In the genomic region with DNA sequence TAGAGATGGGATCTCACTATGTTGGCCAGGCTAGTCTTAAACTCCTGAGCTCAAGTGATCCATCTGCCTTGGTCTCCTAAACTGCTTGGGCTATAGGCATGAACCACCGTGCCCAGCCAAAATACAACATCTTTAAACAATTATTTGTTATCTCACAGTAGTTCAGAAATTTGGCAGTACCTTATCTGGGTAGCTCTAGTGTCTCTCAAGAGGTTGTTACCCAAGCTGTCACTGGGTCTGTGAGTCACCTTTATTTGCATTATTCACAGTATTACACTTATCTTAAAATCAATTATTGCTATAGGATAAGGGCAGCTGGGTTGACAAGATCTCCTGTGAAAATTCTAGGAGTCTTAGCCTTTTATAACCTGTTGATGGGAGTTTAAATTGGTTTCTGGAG, we compare ENCODE assay signal across 33 cellular contexts.
DNase-seq lines count a peak whose midpoint lies in the region; TF ChIP-seq lines count a peak whose summit lies in the region.
"Had no signal": no experiment of that assay in that cellular context is flagged by ENCODE, and none has a peak within 500 bp of the region (broad histone marks: within the 10 kb centered on the region; RNA-seq: fewer than 3 reads in every experiment).

No MANE protein-coding gene starts in this region.

- no peak overlapping the region for H4K5ac ChIP-seq in mesendoderm (ENCODE audit: low read length)

- no peaks in the 10 kb centered on the region for H3K4me1 ChIP-seq in mesendoderm (ENCODE audit: control insufficient read depth, low read depth, low read length)
- H3K4me1 ChIP-seq in trophoblast cell (ENCODE audit: control insufficient read depth in 1 of 2, insufficient read depth in 2 of 2, low read length in 2 of 2), result no peaks in the 10 kb centered on the region
- H3K4me1 ChIP-seq: A549, BE2C, BLaER1, Caco-2 had no signal

- H3K18ac ChIP-seq in mesendoderm (ENCODE audit: low read length) (no peak overlapping the region), trophoblast cell (ENCODE audit: low read length) (no peak overlapping the region)

- H3K23ac ChIP-seq in mesendoderm (ENCODE audit: low read length) (no peak overlapping the region), trophoblast cell (ENCODE audit: low read length) (no peak overlapping the region)

- H2BK12ac ChIP-seq in trophoblast cell (ENCODE audit: low read length), result no peak overlapping the region

- no peak overlapping the region for H2BK5ac ChIP-seq in mesendoderm (ENCODE audit: low read length)
- no peak overlapping the region for H2BK5ac ChIP-seq in trophoblast cell (ENCODE audit: low read depth, low read length, poor library complexity)

- H3K9me3 ChIP-seq in trophoblast cell (ENCODE audit: insufficient read depth, low read depth, low read length), result no peaks in the 10 kb centered on the region
- H3K9me3 ChIP-seq: A549, BE2C, Caco-2 had no signal

- H2BK15ac ChIP-seq in mesendoderm (replicated peaks; ENCODE audit: low read depth), result no peak overlapping the region

- no peak overlapping the region for H4K12ac ChIP-seq in trophoblast cell (ENCODE audit: low read depth, low read length)

- WGBS in mesendoderm (ENCODE audit: extremely low coverage, insufficient coverage, low lambda C conversion rate), result no CpG with 5 or more reads among the region's 1 CpG
- WGBS in trophoblast cell (ENCODE audit: extremely low coverage, insufficient coverage, insufficient read length), result no CpG with 5 or more reads among the region's 1 CpG

- no peak overlapping the region for H3K4ac ChIP-seq in mesendoderm (ENCODE audit: low read depth, low read length)
- H3K4ac ChIP-seq in trophoblast cell (ENCODE audit: low read depth, low read length), result no peak overlapping the region

- no peak overlapping the region for H4K91ac ChIP-seq in trophoblast cell (ENCODE audit: low read depth, low read length)

- H3K9ac ChIP-seq in mesendoderm (ENCODE audit: low read length), result no peak overlapping the region
- H3K9ac ChIP-seq in trophoblast cell (ENCODE audit: low read length), result no peak overlapping the region
- H3K9ac ChIP-seq: BLaER1; BLaER1 treated with 17β-estradiol and CSF1 and Interleukin-3, amounts not matched to agents 10 nM and 100 nM had no signal

- H2AFZ ChIP-seq in trophoblast cell (ENCODE audit: insufficient read depth, low read length, poor library complexity), result no peak overlapping the region

- no peak overlapping the region for H2BK120ac ChIP-seq in mesendoderm (ENCODE audit: low read depth, low read length)
- H2BK120ac ChIP-seq in trophoblast cell (ENCODE audit: insufficient read depth, low read length, poor library complexity), result no peak overlapping the region

- H3K79me1 ChIP-seq in mesendoderm (ENCODE audit: low read length) (no peaks in the 10 kb centered on the region), trophoblast cell (ENCODE audit: low read length) (no peaks in the 10 kb centered on the region)

- H3K79me2 ChIP-seq in mesendoderm (ENCODE audit: control insufficient read depth, insufficient read depth, low read length) (no peaks in the 10 kb centered on the region), trophoblast cell (ENCODE audit: control insufficient read depth, insufficient read depth, low read length, poor library complexity) (no peaks in the 10 kb centered on the region)

- H3K56ac ChIP-seq in mesendoderm (ENCODE audit: low read length), result no peak overlapping the region

- H2AK5ac ChIP-seq in mesendoderm (ENCODE audit: low read length), result no peak overlapping the region
- no peak overlapping the region for H2AK5ac ChIP-seq in trophoblast cell (ENCODE audit: low read length)

- H3K4me2 ChIP-seq in mesendoderm (ENCODE audit: low read length) (no peak overlapping the region), trophoblast cell (ENCODE audit: low read length) (no peak overlapping the region)
- H3K4me2 ChIP-seq: A549; BLaER1; BLaER1 treated with 17β-estradiol and CSF1 and Interleukin-3, amounts not matched to agents 10 nM and 100 nM had no signal

- DNase-seq in Daoy (ENCODE audit: low read depth) (peak; percentile 50), fibroblast of the aortic adventitia (ENCODE audit: low read depth) (peak; percentile 57), mesendoderm (peak; percentile 54), trophoblast cell (peak; percentile 53 to 81), medulla oblongata (ENCODE audit: extremely low spot score) (no peak), NOMO-1 (lab: John Stamatoyannopoulos, UW; ENCODE audit: unreplicated experiment in 2 of 2) (no peak), GM19238 (ENCODE audit: insufficient read length, low spot score) (no peak)
- DNase-seq in activated CD4-positive, alpha-beta T cell treated with anti-CD3 and anti-CD28 coated beads, Interleukin-2, amount 50 U/mL, for 4 hours, result no peak
- DNase-seq: 8988T; ACHN; AML-193; BE2C; C1 segment of cervical spinal cord; Caco-2; Calu3; CD4-positive, alpha-beta memory T cell; CD4-positive, alpha-beta T cell; CD4-positive, CD25-positive, alpha-beta regulatory T cell; CD8-positive, alpha-beta memory T cell; CD8-positive, alpha-beta T cell; COR-L47; DMS 273 treated with DMSO at 0.1 percent for 48 hours; DMS153; DMS53; DMS79; DMS79 treated with DMSO at 0.1 percent for 48 hours; DND-41; EL had no signal

- H4K8ac ChIP-seq in mesendoderm (ENCODE audit: low read depth, low read length) (no peak overlapping the region), trophoblast cell (ENCODE audit: low read depth, low read length) (no peak overlapping the region)

- no peak for TF ChIP-seq CTCF in fibroblast of the aortic adventitia (IDR thresholded peaks at IDR 0.05; ENCODE audit: insufficient read depth, low read length)

- H3K36me3 ChIP-seq in mesendoderm (ENCODE audit: control insufficient read depth, insufficient read depth, low read length) (no peaks in the 10 kb centered on the region), trophoblast cell (ENCODE audit: control insufficient read depth in 1 of 2, insufficient read depth in 2 of 2, low read length in 2 of 2) (no peaks in the 10 kb centered on the region)
- H3K36me3 ChIP-seq: BE2C; BLaER1; BLaER1 treated with 17β-estradiol and CSF1 and Interleukin-3, amounts not matched to agents 10 nM and 100 nM had no signal

- H3K27me3 ChIP-seq in mesendoderm (ENCODE audit: insufficient read depth, low read length, poor library complexity) (no peaks in the 10 kb centered on the region), trophoblast cell (ENCODE audit: insufficient read depth, low read length) (no peaks in the 10 kb centered on the region)
- H3K27me3 ChIP-seq: BE2C; BLaER1; BLaER1 treated with 17β-estradiol and CSF1 and Interleukin-3, amounts not matched to agents 10 nM and 100 nM had no signal

- H3K4me3 ChIP-seq in fibroblast of the aortic adventitia (ENCODE audit: low read depth, low read length) (no peak overlapping the region), mesendoderm (ENCODE audit: low read length) (no peak overlapping the region), trophoblast cell (ENCODE audit: low read depth, low read length) (no peak overlapping the region)
- H3K4me3 ChIP-seq: A549; BLaER1; BLaER1 treated with 17β-estradiol and CSF1 and Interleukin-3, amounts not matched to agents 10 nM and 100 nM had no signal

- no peak overlapping the region for H3K27ac ChIP-seq in mesendoderm (ENCODE audit: low read depth, low read length)
- H3K27ac ChIP-seq in trophoblast cell (ENCODE audit: low read depth, low read length), result no peak overlapping the region
- H3K27ac ChIP-seq: 22Rv1; A549; BLaER1; BLaER1 treated with 17β-estradiol and CSF1 and Interleukin-3, amounts not matched to agents 10 nM and 100 nM; C4-2B had no signal

- no peak overlapping the region for H3K14ac ChIP-seq in trophoblast cell (ENCODE audit: low read length)

Comparison
In these comparisons a context has a peak if more than half of its experiments do, and no peak if none do; other contexts are left out.
1. DNase-seq: peak in Daoy (single experiment), fibroblast of the aortic adventitia (single experiment), mesendoderm (single experiment) and trophoblast cell (2 of 2); none in medulla oblongata (single experiment), NOMO-1 (0 of 2), GM19238 (single experiment) and activated CD4-positive, alpha-beta T cell treated with anti-CD3 and anti-CD28 coated beads, Interleukin-2, amount 50 U/mL, for 4 hours (0 of 2).